Comparison of ENCODE assay signal across 12 cellular contexts in genomic region chr17:40664582-40665333, GRCh38. TPM values are rescaled to one million over a fixed set of nuclear protein-coding genes. Genes with fewer than 3 reads are reported as not detected.
DNase-seq lines count a peak whose midpoint lies in the region; ATAC-seq and TF ChIP-seq lines count a peak whose summit lies in the region.
"Had no signal": no experiment of that assay in that cellular context is flagged by ENCODE, and none has a peak within 500 bp of the region (broad histone marks: within the 10 kb centered on the region; RNA-seq: fewer than 3 reads in every experiment).

Gene KRT222 (minus strand): TSS chr17:40665177. CDS start chr17:40665099, 78 bp downstream.

- H3K27me3 ChIP-seq in tibial artery = peaks cover 0 to 34% of the 10 kb centered on the region in 2 donors
- H3K27me3 ChIP-seq: BLaER1 had no signal

- no peak for ATAC-seq in GM21723 (IDR thresholded peaks at IDR 0.05; ENCODE audit: unreplicated experiment)
- ATAC-seq: stimulated activated effector memory CD8-positive, alpha-beta T cell treated with anti-CD3 and anti-CD28 coated beads, Interleukin-12 subunit alpha, Interleukin-12 subunit beta, amount 100 ng/mL, for 72 hours had no signal

- H3K27ac ChIP-seq in coronary artery (peak within 1 kb of the TSS in 1 of 2 donors; percentile 18), urinary bladder (ENCODE audit: low read depth) (no peak within 1 kb of the TSS), tibial artery (no peak within 1 kb of the TSS)
- H3K27ac ChIP-seq: BLaER1 had no signal

- H3K4me1 ChIP-seq in urinary bladder (ENCODE audit: insufficient read depth) (no peaks in the 10 kb centered on the region), tibial artery (no peaks in the 10 kb centered on the region)
- H3K4me1 ChIP-seq: BLaER1 had no signal

- DNase-seq in activated naive CD4-positive, alpha-beta T cell treated with Interleukin-2 at 50 U/mL for 16 hours = no peak
- no peak for DNase-seq in coronary artery (ENCODE audit: low spot score)
- no peak for DNase-seq in mucosa of gallbladder (ENCODE audit: low spot score)
- no peak for DNase-seq in lower leg skin (ENCODE audit: low spot score in 2 of 2)
- DNase-seq in tibial artery = no peak
- DNase-seq: NCI-H1417, SHP77 had no signal

- H3K27me3 Mint-ChIP-seq in activated naive CD4-positive, alpha-beta T cell treated with anti-CD3 and anti-CD28 coated beads, Interleukin-2, amount 50 U/mL, for 24 hours = peaks cover 13% of the 10 kb centered on the region

- H3K9me3 Mint-ChIP-seq in activated naive CD4-positive, alpha-beta T cell treated with anti-CD3 and anti-CD28 coated beads, Interleukin-2, amount 50 U/mL, for 24 hours = no peaks in the 10 kb centered on the region
- H3K9me3 Mint-ChIP-seq: stimulated activated effector memory CD8-positive, alpha-beta T cell treated with anti-CD3 and anti-CD28 coated beads, Interleukin-12 subunit alpha, Interleukin-12 subunit beta, amount 100 ng/mL, for 72 hours had no signal

- H3K9me3 ChIP-seq in tibial artery = no peaks in the 10 kb centered on the region
- H3K9me3 ChIP-seq: BLaER1 had no signal

- H3K4me3 ChIP-seq in coronary artery (peak within 1 kb of the TSS; percentile 54), urinary bladder (ENCODE audit: low read depth, low read length) (peak within 1 kb of the TSS; percentile 18), lower leg skin (ENCODE audit: low read depth, poor library complexity, severe bottlenecking) (no peak within 1 kb of the TSS), tibial artery (no peak within 1 kb of the TSS)
- H3K4me3 ChIP-seq: BLaER1 had no signal

- no peak for TF ChIP-seq CTCF in coronary artery (IDR thresholded peaks at IDR 0.05)
- no peak for TF ChIP-seq CTCF in lower leg skin (IDR thresholded peaks at IDR 0.05)
- TF ChIP-seq CTCF in tibial artery (IDR thresholded peaks at IDR 0.05) = no peak

- intact Hi-C loops in lower leg skin (cut with DNase I; ENCODE audit: low total_unique reads) = no loop called here
- intact Hi-C loops in tibial artery (cut with DNase I; ENCODE audit: low total_unique reads) = no loop called here

- H3K36me3 Mint-ChIP-seq in activated naive CD4-positive, alpha-beta T cell treated with anti-CD3 and anti-CD28 coated beads, Interleukin-2, amount 50 U/mL, for 24 hours = no peaks in the 10 kb centered on the region
- H3K36me3 Mint-ChIP-seq: stimulated activated effector memory CD8-positive, alpha-beta T cell treated with anti-CD3 and anti-CD28 coated beads, Interleukin-12 subunit alpha, Interleukin-12 subunit beta, amount 100 ng/mL, for 72 hours had no signal

- 6% methylated on average over 12 of the region's 12 CpGs for WGBS in urinary bladder
- WGBS in lower leg skin, 2 donors = 9 to 12% methylated on average over 12 of the region's 12 CpGs

- TF ChIP-seq POLR2A in lower leg skin (IDR thresholded peaks at IDR 0.05) = no peak

- peaks cover 12% of the 10 kb centered on the region for H3K4me1 Mint-ChIP-seq in activated naive CD4-positive, alpha-beta T cell treated with anti-CD3 and anti-CD28 coated beads, Interleukin-2, amount 50 U/mL, for 24 hours

- peak within 1 kb of the TSS; percentile 69 for H3K4me3 Mint-ChIP-seq in activated naive CD4-positive, alpha-beta T cell treated with anti-CD3 and anti-CD28 coated beads, Interleukin-2, amount 50 U/mL, for 24 hours
- H3K4me3 Mint-ChIP-seq: stimulated activated effector memory CD8-positive, alpha-beta T cell treated with anti-CD3 and anti-CD28 coated beads, Interleukin-12 subunit alpha, Interleukin-12 subunit beta, amount 100 ng/mL, for 72 hours had no signal

- H3K27ac Mint-ChIP-seq in activated naive CD4-positive, alpha-beta T cell treated with anti-CD3 and anti-CD28 coated beads, Interleukin-2, amount 50 U/mL, for 24 hours = no peak within 1 kb of the TSS
- H3K27ac Mint-ChIP-seq: stimulated activated effector memory CD8-positive, alpha-beta T cell treated with anti-CD3 and anti-CD28 coated beads, Interleukin-12 subunit alpha, Interleukin-12 subunit beta, amount 100 ng/mL, for 72 hours had no signal

- H3K36me3 ChIP-seq in urinary bladder (ENCODE audit: insufficient read depth) (no peaks in the 10 kb centered on the region), tibial artery (no peaks in the 10 kb centered on the region)
- H3K36me3 ChIP-seq: BLaER1 had no signal

RNA-seq across cellular contexts. Expression of gene KRT222, which starts in this region (rescaled TPM):
- total RNA-seq in mucosa of gallbladder = 12.7 TPM
- total RNA-seq in urinary bladder = 1.1 TPM
- polyA plus RNA-seq in urinary bladder = 0.65 TPM
- under 1 TPM in 2 of 4 donors, not detected in 2; 0.13 to 0.19 TPM for total RNA-seq in lower leg skin

Comparison
In these comparisons a context has a peak if more than half of its experiments do, and no peak if none do; other contexts are left out.
1. H3K4me3 ChIP-seq: peak in coronary artery (single experiment) and urinary bladder (single experiment); none in lower leg skin (single experiment) and tibial artery (0 of 2).